1 cellular context compared by ENCODE assay signal in genomic region chr3:11166807-11167400, GRCh38. TPM values are rescaled to one million over a fixed set of nuclear protein-coding genes. Genes with fewer than 3 reads are reported as not detected.
"Had no signal": no experiment of that assay in that cellular context is flagged by ENCODE, and none has a peak within 500 bp of the region (broad histone marks: within the 10 kb centered on the region; RNA-seq: fewer than 3 reads in every experiment).

No MANE protein-coding gene starts in this region.

RNA-seq across cellular contexts. Expression of gene HRH1, which starts 12.6 kb away (rescaled TPM):
- total RNA-seq: natural killer cell had no signal
